In the genomic region with DNA sequence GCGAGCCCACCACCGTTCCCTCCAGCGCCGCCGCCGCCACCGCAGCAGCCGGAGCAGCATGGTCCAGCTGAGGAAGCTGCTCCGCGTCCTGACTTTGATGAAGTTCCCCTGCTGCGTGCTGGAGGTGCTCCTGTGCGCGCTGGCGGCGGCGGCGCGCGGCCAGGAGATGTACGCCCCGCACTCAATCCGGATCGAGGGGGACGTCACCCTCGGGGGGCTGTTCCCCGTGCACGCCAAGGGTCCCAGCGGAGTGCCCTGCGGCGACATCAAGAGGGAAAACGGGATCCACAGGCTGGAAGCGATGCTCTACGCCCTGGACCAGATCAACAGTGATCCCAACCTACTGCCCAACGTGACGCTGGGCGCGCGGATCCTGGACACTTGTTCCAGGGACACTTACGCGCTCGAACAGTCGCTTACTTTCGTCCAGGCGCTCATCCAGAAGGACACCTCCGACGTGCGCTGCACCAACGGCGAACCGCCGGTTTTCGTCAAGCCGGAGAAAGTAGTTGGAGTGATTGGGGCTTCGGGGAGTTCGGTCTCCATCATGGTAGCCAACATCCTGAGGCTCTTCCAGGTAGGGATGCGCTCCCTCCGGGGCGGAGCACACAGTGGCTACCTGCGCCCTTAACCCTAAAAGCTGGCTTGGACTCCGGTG, we compare ENCODE assay signal across 16 cellular contexts. TPM values are rescaled to one million over a fixed set of nuclear protein-coding genes. Genes with fewer than 3 reads are reported as not detected.
DNase-seq lines count a peak whose midpoint lies in the region; ATAC-seq, FAIRE-seq and TF ChIP-seq lines count a peak whose summit lies in the region.
"Had no signal": no experiment of that assay in that cellular context is flagged by ENCODE, and none has a peak within 500 bp of the region (broad histone marks: within the 10 kb centered on the region; RNA-seq: fewer than 3 reads in every experiment).

No MANE protein-coding gene starts in this region.

- H3K27ac ChIP-seq in right cardiac atrium (ENCODE audit: low read length) (no peak overlapping the region), pancreas (no peak overlapping the region)
- H3K27ac ChIP-seq: BLaER1, spleen had no signal

- TF ChIP-seq CTCF in pancreas (IDR thresholded peaks at IDR 0.05): no peak

- H3K27me3 ChIP-seq in right cardiac atrium (ENCODE audit: control insufficient read depth, insufficient read depth) (no peaks in the 10 kb centered on the region), pancreas (no peaks in the 10 kb centered on the region)
- H3K27me3 ChIP-seq: BLaER1 had no signal

- H3K4me3 ChIP-seq in right cardiac atrium (ENCODE audit: low read length) (peak overlapping the region; percentile 19), pancreas (peak overlapping the region in 2 of 4 donors; percentile 14 to 35)
- H3K4me3 ChIP-seq: BLaER1 had no signal

- ATAC-seq in right cardiac atrium (peak in 1 of 2 donors; percentile 35), pancreas (peak in 3 of 4 donors; percentile 21 to 47 (median 38)), GM19395 (IDR thresholded peaks at IDR 0.05; ENCODE audit: unreplicated experiment) (no peak), GM19455 (IDR thresholded peaks at IDR 0.05; ENCODE audit: unreplicated experiment) (no peak)
- ATAC-seq: HCT116 had no signal

- peak overlapping the region; percentile 67; the same call in 1 of the 2 replicates for H3K9ac ChIP-seq in ES-I3 (ENCODE audit: low read depth, low read length)
- H3K9ac ChIP-seq: BLaER1 had no signal

- no peak for FAIRE-seq in pancreas (lab: Jason Lieb, UNC)

- 1% methylated on average over 60 of the region's 60 CpGs for WGBS in right cardiac atrium
- 2 to 3% methylated on average over 58 to 60 of the region's 60 CpGs for WGBS in pancreas, 2 donors

- H3K4me1 ChIP-seq in ES-I3 (ENCODE audit: insufficient read depth, low read length) (no peaks in the 10 kb centered on the region), right cardiac atrium (ENCODE audit: control insufficient read depth, insufficient read depth, low read length) (no peaks in the 10 kb centered on the region), pancreas (no peaks in the 10 kb centered on the region)
- H3K4me1 ChIP-seq: BLaER1 had no signal

- H3K36me3 ChIP-seq in ES-I3 (ENCODE audit: insufficient read depth, low read length) (no peaks in the 10 kb centered on the region), pancreas (no peaks in the 10 kb centered on the region)
- H3K36me3 ChIP-seq: BLaER1, spleen had no signal

- intact Hi-C loops in right cardiac atrium (cut with DNase I) (no loop called here), pancreas (cut with DNase I) (no loop called here)

- H3K9me3 ChIP-seq in ES-I3 (ENCODE audit: control insufficient read depth, insufficient read depth, low read length): no peaks in the 10 kb centered on the region
- H3K9me3 ChIP-seq in right cardiac atrium (ENCODE audit: control insufficient read depth, low read length): no peaks in the 10 kb centered on the region
- no peaks in the 10 kb centered on the region for H3K9me3 ChIP-seq in pancreas
- H3K9me3 ChIP-seq: spleen had no signal

- DNase-seq in NCI-H748 (lab: John Stamatoyannopoulos, UW; ENCODE audit: unreplicated experiment): peak; percentile 61
- peak in 2 of 3 donors; percentile 35 to 37 for DNase-seq in right cardiac atrium
- DNase-seq in pancreas: peak in 2 of 6 donors; percentile 42 to 54
- no peak for DNase-seq in hippocampal formation (lab: John Stamatoyannopoulos, UW)
- DNase-seq in ecto neural progenitor cell (ENCODE audit: low spot score): no peak
- DNase-seq: amniotic stem cell; NK-92 treated with Interleukin-12 subunit alpha and Interleukin-12 subunit beta, amount 100 ng/mL, for 24 hours; spleen had no signal

RNA-seq across cellular contexts. Expression of a gene that starts 0.5 kb away (rescaled TPM):
- total RNA-seq in right cardiac atrium: not detected
- polyA plus RNA-seq in right cardiac atrium: not detected
- under 1 TPM in 3 of 6 donors, not detected in 3; 0.03 to 0.28 (median 0.12) TPM for total RNA-seq in pancreas
- polyA plus RNA-seq in pancreas: under 1 TPM in 1 of 2 donors, not detected in 1; 0.23 TPM
- total RNA-seq: MCF 10A; T-helper 2 cell treated with Interferon-gamma antibody and Interleukin-4, amounts not matched to agents 100 ng/mL and 5 ng/mL, for 36 hours had no signal
- polyA plus RNA-seq: liver had no signal

Comparison
In these comparisons a context has a peak if more than half of its experiments do, and no peak if none do; other contexts are left out.
1. DNase-seq: peak in NCI-H748 (single experiment) and right cardiac atrium (2 of 3); none in hippocampal formation (0 of 2) and ecto neural progenitor cell (single experiment).
2. ATAC-seq: peak in pancreas (3 of 4); none in GM19395 (single experiment) and GM19455 (single experiment).